ENCODE assay signal across 8 cellular contexts in genomic region chr1:74197657-74198552, GRCh38. TPM values are rescaled to one million over a fixed set of nuclear protein-coding genes. Genes with fewer than 3 reads are reported as not detected.
DNase-seq lines count a peak whose midpoint lies in the region; ATAC-seq and TF ChIP-seq lines count a peak whose summit lies in the region.

Gene FPGT, plus strand, starts transcription at chr1:74198242. Its CDS starts 37 bp downstream, at chr1:74198279.
Gene LRRIQ3, minus strand, starts transcription at chr1:74198176. Its CDS starts 14,492 bp downstream, at chr1:74183684.

- peaks cover 0 to 17% of the 10 kb centered on the region in 2 donors for H3K36me3 ChIP-seq in left lung

- TF ChIP-seq CTCF in left lung (IDR thresholded peaks at IDR 0.05): no peak

- ATAC-seq in GM19397 (IDR thresholded peaks at IDR 0.05; ENCODE audit: unreplicated experiment) (peak; percentile 97), HG03565 (IDR thresholded peaks at IDR 0.05; ENCODE audit: unreplicated experiment) (peak; percentile 88), left lung (peak; percentile 100)

- peak within 1 kb of the TSS; percentile 84 to 86 for H3K27ac ChIP-seq in left lung

- DNase-seq in CD1c-positive myeloid dendritic cell (ENCODE audit: extremely low spot score) (peak; percentile 97), NCI-H748 treated with DMSO at 0.1 percent for 48 hours (lab: John Stamatoyannopoulos, UW) (peak; percentile 96), dermis blood vessel endothelial cell (peak; percentile 97), left lung (peak; percentile 95 to 99)
- DNase-seq in activated CD4-positive, alpha-beta T cell treated with anti-CD3 and anti-CD28 coated beads, Interleukin-2, amount 50 U/mL, for 4 hours: peak; percentile 95
- DNase-seq in stimulated activated CD4-positive, alpha-beta T cell treated with anti-CD3 and anti-CD28 coated beads, Interleukin-2, amount 100 ng/mL, for 4 hours (ENCODE audit: low read depth): peak; percentile 89

- no peaks in the 10 kb centered on the region for H3K27me3 ChIP-seq in left lung

- peaks cover 0 to 13% of the 10 kb centered on the region in 2 donors for H3K4me1 ChIP-seq in left lung

- intact Hi-C loops in left lung (cut with DNase I): no loop called here

- peak within 1 kb of the TSS; percentile 48 to 54 for H3K4me3 ChIP-seq in left lung

- H3K9me3 ChIP-seq in left lung: no peaks in the 10 kb centered on the region

RNA-seq across cellular contexts. Expression of gene FPGT, which starts in this region (rescaled TPM):
- total RNA-seq in dermis blood vessel endothelial cell: 10.7 and 18.2 TPM in 2 replicates
- total RNA-seq in left lung: 10 to 100 TPM; 20.9 to 23.6 TPM

RNA-seq across cellular contexts. Expression of gene LRRIQ3, which starts in this region (rescaled TPM):
- total RNA-seq in dermis blood vessel endothelial cell (0.17 and 0.56 TPM in 2 replicates), left lung (1 to 10 TPM in 1 of 2 donors, under 1 TPM in 1; 0.61 to 1.0 TPM)

Comparison
In these comparisons a context has a peak if more than half of its experiments do, and no peak if none do; other contexts are left out.
1. Peak in every context shown above with its lines: DNase-seq, ATAC-seq, H3K4me3 ChIP-seq and H3K27ac ChIP-seq.